Comparison of ENCODE assay signal across 23 cellular contexts in genomic region chr21:45225041-45225740, GRCh38.
A peak's percentile ranks its signal among the peaks of the same experiment; 100 is the strongest.
DNase-seq lines count a peak whose midpoint lies in the region; ATAC-seq and TF ChIP-seq lines count a peak whose summit lies in the region.
"Had no signal": no experiment of that assay in that cellular context is flagged by ENCODE, and none has a peak within 500 bp of the region (broad histone marks: within the 10 kb centered on the region; RNA-seq: fewer than 3 reads in every experiment).

No MANE protein-coding gene starts in this region.

- intact Hi-C loops in activated CD8-positive, alpha-beta T cell treated with anti-CD3 and anti-CD28 coated beads for 36 hours (cut with micrococcal nuclease), result no loop called here

- CTCF ChIA-PET in activated CD8-positive, alpha-beta T cell treated with anti-CD3 and anti-CD28 coated beads, Interleukin-2, amount 10 ng/mL, durations not matched to agents 7 days and 5 days (lab: Charles Lee), result interaction anchor here (0.7 kb wide), 1 partner anchor 88 kb away, joined by 3 read pairs; no protein-coding TSS in a partner anchor
- CTCF ChIA-PET in activated CD8-positive, alpha-beta T cell treated with anti-CD3 and anti-CD28 coated beads for 36 hours (lab: Charles Lee), result interaction anchor here (1.1 kb wide), 1 partner anchor 11 kb away, joined by 3 read pairs; no protein-coding TSS in a partner anchor
- CTCF ChIA-PET in activated CD4-positive, alpha-beta memory T cell treated with anti-CD3 and anti-CD28 coated beads, Interleukin-2, amount 10 ng/mL, durations not matched to agents 7 days and 5 days (lab: Charles Lee), result interaction anchor here (0.5 to 1.6 kb wide), 2 partner anchors 85 to 87 kb away, joined by 3 to 6 read pairs; no protein-coding TSS in a partner anchor

- H3K9me3 Mint-ChIP-seq in activated CD8-positive, alpha-beta T cell treated with anti-CD3 and anti-CD28 coated beads, Interleukin-2, amount 10 ng/mL, durations not matched to agents 7 days and 5 days (ENCODE audit: insufficient read depth), result no peaks in the 10 kb centered on the region
- no peaks in the 10 kb centered on the region for H3K9me3 Mint-ChIP-seq in activated CD8-positive, alpha-beta T cell treated with anti-CD3 and anti-CD28 coated beads for 36 hours
- no peaks in the 10 kb centered on the region for H3K9me3 Mint-ChIP-seq in activated CD4-positive, alpha-beta memory T cell treated with anti-CD3 and anti-CD28 coated beads, Interleukin-2, amount 10 ng/mL, durations not matched to agents 7 days and 5 days
- H3K9me3 Mint-ChIP-seq in memory B cell, result no peaks in the 10 kb centered on the region
- H3K9me3 Mint-ChIP-seq: stimulated activated naive CD8-positive, alpha-beta T cell treated with anti-CD3 and anti-CD28 coated beads, Interleukin-15, amount 100 ng/mL, for 72 hours; T-helper 1 cell treated with Interleukin-12 subunit alpha and Interleukin-12 subunit beta and Interleukin-4 antibody, amounts not matched to agents 30 μg/mL and 1 μg/mL, for 36 hours had no signal

- peaks cover 7% of the 10 kb centered on the region for H3K27me3 Mint-ChIP-seq in activated CD8-positive, alpha-beta T cell treated with anti-CD3 and anti-CD28 coated beads, Interleukin-2, amount 10 ng/mL, durations not matched to agents 7 days and 5 days (ENCODE audit: low read depth)
- H3K27me3 Mint-ChIP-seq in activated CD8-positive, alpha-beta T cell treated with anti-CD3 and anti-CD28 coated beads for 36 hours, result no peaks in the 10 kb centered on the region
- H3K27me3 Mint-ChIP-seq in activated CD4-positive, alpha-beta memory T cell treated with anti-CD3 and anti-CD28 coated beads, Interleukin-2, amount 10 ng/mL, durations not matched to agents 7 days and 5 days, result peaks cover 2% of the 10 kb centered on the region
- peaks cover 8% of the 10 kb centered on the region for H3K27me3 Mint-ChIP-seq in memory B cell
- H3K27me3 Mint-ChIP-seq: stimulated activated naive CD8-positive, alpha-beta T cell treated with anti-CD3 and anti-CD28 coated beads, Interleukin-15, amount 100 ng/mL, for 72 hours had no signal

- peaks cover 42% of the 10 kb centered on the region for H3K4me1 Mint-ChIP-seq in activated CD8-positive, alpha-beta T cell treated with anti-CD3 and anti-CD28 coated beads, Interleukin-2, amount 10 ng/mL, durations not matched to agents 7 days and 5 days (ENCODE audit: low read depth)
- H3K4me1 Mint-ChIP-seq in activated CD8-positive, alpha-beta T cell treated with anti-CD3 and anti-CD28 coated beads for 36 hours (ENCODE audit: low read depth), result peaks cover 41% of the 10 kb centered on the region
- H3K4me1 Mint-ChIP-seq in activated CD4-positive, alpha-beta memory T cell treated with anti-CD3 and anti-CD28 coated beads, Interleukin-2, amount 10 ng/mL, durations not matched to agents 7 days and 5 days, result peaks cover 85% of the 10 kb centered on the region
- H3K4me1 Mint-ChIP-seq in memory B cell, result peaks cover 11% of the 10 kb centered on the region

- POLR2A ChIA-PET in activated CD8-positive, alpha-beta T cell treated with anti-CD3 and anti-CD28 coated beads, Interleukin-2, amount 10 ng/mL, durations not matched to agents 7 days and 5 days (lab: Charles Lee), result no interaction called here
- POLR2A ChIA-PET in activated CD8-positive, alpha-beta T cell treated with anti-CD3 and anti-CD28 coated beads for 36 hours (lab: Charles Lee), result no interaction called here
- POLR2A ChIA-PET in activated CD4-positive, alpha-beta memory T cell treated with anti-CD3 and anti-CD28 coated beads, Interleukin-2, amount 10 ng/mL, durations not matched to agents 7 days and 5 days (lab: Charles Lee), result interaction anchor here (0.8 to 2.0 kb wide), 11 partner anchors 9 to 146 kb away, joined by 3 to 5 read pairs (median 3); partner anchors contain the start of gene POFUT2

- H3K36me3 Mint-ChIP-seq in activated CD8-positive, alpha-beta T cell treated with anti-CD3 and anti-CD28 coated beads, Interleukin-2, amount 10 ng/mL, durations not matched to agents 7 days and 5 days (ENCODE audit: low read depth), result peaks cover 17% of the 10 kb centered on the region
- H3K36me3 Mint-ChIP-seq in activated CD8-positive, alpha-beta T cell treated with anti-CD3 and anti-CD28 coated beads for 36 hours (ENCODE audit: low read depth), result peaks cover 3% of the 10 kb centered on the region
- peaks cover 66% of the 10 kb centered on the region for H3K36me3 Mint-ChIP-seq in activated CD4-positive, alpha-beta memory T cell treated with anti-CD3 and anti-CD28 coated beads, Interleukin-2, amount 10 ng/mL, durations not matched to agents 7 days and 5 days (ENCODE audit: low read depth)
- H3K36me3 Mint-ChIP-seq in memory B cell, result peaks cover 6% of the 10 kb centered on the region

- no peak for DNase-seq in activated CD8-positive, alpha-beta T cell treated with anti-CD3 and anti-CD28 coated beads, Interleukin-2, amount 10 ng/mL, durations not matched to agents 7 days and 5 days
- no peak for DNase-seq in activated CD8-positive, alpha-beta T cell treated with anti-CD3 and anti-CD28 coated beads for 36 hours
- DNase-seq in G401 (ENCODE audit: low spot score) (peak; percentile 90), memory B cell (ENCODE audit: low spot score in 2 of 2) (no peak), NCI-H2196 treated with DMSO at 0.1 percent for 48 hours (lab: John Stamatoyannopoulos, UW; ENCODE audit: unreplicated experiment) (no peak), kidney glomerular epithelial cell (lab: John Stamatoyannopoulos, UW) (no peak), AML-193 (lab: John Stamatoyannopoulos, UW) (no peak)
- no peak for DNase-seq in activated CD4-positive, alpha-beta memory T cell treated with anti-CD3 and anti-CD28 coated beads, Interleukin-2, amount 10 ng/mL, durations not matched to agents 7 days and 5 days
- DNase-seq: BE2C; Calu3; cortex of kidney; foreskin keratinocyte; HCEC 1CT; MM.1S; NCI-H2029 treated with DMSO at 0.1 percent for 48 hours; NCI-H2227 treated with DMSO at 0.1 percent for 48 hours; NCI-H748 treated with DMSO at 0.1 percent for 48 hours; retina; small intestine; stimulated activated naive CD8-positive, alpha-beta T cell treated with anti-CD3 and anti-CD28 coated beads, Interleukin-15, amount 100 ng/mL, for 72 hours; thyroid gland had no signal

- H3K4me3 Mint-ChIP-seq in activated CD8-positive, alpha-beta T cell treated with anti-CD3 and anti-CD28 coated beads, Interleukin-2, amount 10 ng/mL, durations not matched to agents 7 days and 5 days, result no peak overlapping the region
- H3K4me3 Mint-ChIP-seq in activated CD8-positive, alpha-beta T cell treated with anti-CD3 and anti-CD28 coated beads for 36 hours, result no peak overlapping the region
- H3K4me3 Mint-ChIP-seq in activated CD4-positive, alpha-beta memory T cell treated with anti-CD3 and anti-CD28 coated beads, Interleukin-2, amount 10 ng/mL, durations not matched to agents 7 days and 5 days, result peak overlapping the region; percentile 36
- no peak overlapping the region for H3K4me3 Mint-ChIP-seq in memory B cell
- H3K4me3 Mint-ChIP-seq: stimulated activated naive CD8-positive, alpha-beta T cell treated with anti-CD3 and anti-CD28 coated beads, Interleukin-15, amount 100 ng/mL, for 72 hours; T-helper 1 cell treated with Interleukin-12 subunit alpha and Interleukin-12 subunit beta and Interleukin-4 antibody, amounts not matched to agents 30 μg/mL and 1 μg/mL, for 36 hours had no signal

- in situ Hi-C loops in G401 (cut with HindIII; ENCODE audit: low sequenced_read_pairs), result no loop called here

- peak overlapping the region; percentile 17 for H3K27ac Mint-ChIP-seq in activated CD8-positive, alpha-beta T cell treated with anti-CD3 and anti-CD28 coated beads, Interleukin-2, amount 10 ng/mL, durations not matched to agents 7 days and 5 days
- H3K27ac Mint-ChIP-seq in activated CD8-positive, alpha-beta T cell treated with anti-CD3 and anti-CD28 coated beads for 36 hours, result no peak overlapping the region
- H3K27ac Mint-ChIP-seq in activated CD4-positive, alpha-beta memory T cell treated with anti-CD3 and anti-CD28 coated beads, Interleukin-2, amount 10 ng/mL, durations not matched to agents 7 days and 5 days, result peak overlapping the region; percentile 91
- H3K27ac Mint-ChIP-seq in memory B cell, result peak overlapping the region; percentile 88
- H3K27ac Mint-ChIP-seq: T-helper 1 cell treated with Interleukin-12 subunit alpha and Interleukin-12 subunit beta and Interleukin-4 antibody, amounts not matched to agents 30 μg/mL and 1 μg/mL, for 36 hours had no signal

- ATAC-seq in activated CD8-positive, alpha-beta T cell treated with anti-CD3 and anti-CD28 coated beads, Interleukin-2, amount 10 ng/mL, durations not matched to agents 7 days and 5 days, result no peak
- ATAC-seq in activated CD8-positive, alpha-beta T cell treated with anti-CD3 and anti-CD28 coated beads for 36 hours, result no peak
- ATAC-seq in memory B cell (ENCODE audit: low read depth), result no peak
- ATAC-seq: A549; stimulated activated naive CD8-positive, alpha-beta T cell treated with anti-CD3 and anti-CD28 coated beads, Interleukin-15, amount 100 ng/mL, for 72 hours had no signal

- no peak for TF ChIP-seq CTCF in activated CD8-positive, alpha-beta T cell treated with anti-CD3 and anti-CD28 coated beads for 36 hours (IDR thresholded peaks at IDR 0.05)
